Comparison of ENCODE assay signal across 8 cellular contexts in the genomic region with DNA sequence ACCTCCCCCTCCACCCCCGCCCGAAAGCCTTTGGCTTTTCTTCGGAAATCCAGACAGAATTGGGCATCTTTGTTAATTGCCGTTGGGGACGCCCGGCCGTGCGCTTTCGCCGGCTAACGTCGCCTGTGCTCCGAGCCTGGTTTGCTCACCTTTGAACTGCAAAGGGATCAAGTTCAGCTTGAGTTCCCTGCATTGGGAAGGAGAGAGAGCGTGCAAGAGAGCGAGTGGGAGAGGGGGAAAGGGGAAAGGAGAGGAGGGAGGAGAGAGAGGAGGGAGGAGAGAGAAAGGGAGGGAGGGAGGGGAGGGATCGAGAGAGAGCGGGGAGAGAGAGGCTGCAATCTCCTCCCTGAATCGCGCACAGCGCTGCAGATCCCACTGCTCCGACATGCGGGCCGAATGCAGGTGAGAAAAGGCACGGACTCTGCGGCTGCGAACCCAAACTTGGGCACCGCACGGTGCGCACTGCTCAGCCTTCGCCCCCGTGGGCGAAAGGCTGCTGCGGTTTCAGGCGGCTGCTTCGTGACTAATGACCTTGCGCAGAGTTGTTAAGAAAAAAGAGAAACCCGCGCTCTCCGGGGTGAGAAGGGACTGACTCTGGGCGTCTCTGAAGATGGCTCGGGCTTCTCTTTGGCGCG. TPM values are rescaled to one million over a fixed set of nuclear protein-coding genes. Genes with fewer than 3 reads are reported as not detected.
DNase-seq lines count a peak whose midpoint lies in the region; ATAC-seq lines count a peak whose summit lies in the region.

A gene with protein sequence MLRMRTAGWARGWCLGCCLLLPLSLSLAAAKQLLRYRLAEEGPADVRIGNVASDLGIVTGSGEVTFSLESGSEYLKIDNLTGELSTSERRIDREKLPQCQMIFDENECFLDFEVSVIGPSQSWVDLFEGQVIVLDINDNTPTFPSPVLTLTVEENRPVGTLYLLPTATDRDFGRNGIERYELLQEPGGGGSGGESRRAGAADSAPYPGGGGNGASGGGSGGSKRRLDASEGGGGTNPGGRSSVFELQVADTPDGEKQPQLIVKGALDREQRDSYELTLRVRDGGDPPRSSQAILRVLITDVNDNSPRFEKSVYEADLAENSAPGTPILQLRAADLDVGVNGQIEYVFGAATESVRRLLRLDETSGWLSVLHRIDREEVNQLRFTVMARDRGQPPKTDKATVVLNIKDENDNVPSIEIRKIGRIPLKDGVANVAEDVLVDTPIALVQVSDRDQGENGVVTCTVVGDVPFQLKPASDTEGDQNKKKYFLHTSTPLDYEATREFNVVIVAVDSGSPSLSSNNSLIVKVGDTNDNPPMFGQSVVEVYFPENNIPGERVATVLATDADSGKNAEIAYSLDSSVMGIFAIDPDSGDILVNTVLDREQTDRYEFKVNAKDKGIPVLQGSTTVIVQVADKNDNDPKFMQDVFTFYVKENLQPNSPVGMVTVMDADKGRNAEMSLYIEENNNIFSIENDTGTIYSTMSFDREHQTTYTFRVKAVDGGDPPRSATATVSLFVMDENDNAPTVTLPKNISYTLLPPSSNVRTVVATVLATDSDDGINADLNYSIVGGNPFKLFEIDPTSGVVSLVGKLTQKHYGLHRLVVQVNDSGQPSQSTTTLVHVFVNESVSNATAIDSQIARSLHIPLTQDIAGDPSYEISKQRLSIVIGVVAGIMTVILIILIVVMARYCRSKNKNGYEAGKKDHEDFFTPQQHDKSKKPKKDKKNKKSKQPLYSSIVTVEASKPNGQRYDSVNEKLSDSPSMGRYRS (N-terminal part only) (plus strand): TSS at position 349 of the 635 bp plus-strand sequence. CDS start 1,054 bp downstream, outside the sequence.

- intact Hi-C loops in posterior vena cava (cut with DNase I), result loop anchor here in 1 of 2 donors (10.0 kb wide), 1 partner anchor 145 kb away; no protein-coding TSS in a partner anchor

- no peaks in the 10 kb centered on the region for H3K9me3 ChIP-seq in MG63

- peak within 1 kb of the TSS; percentile 47 for H3K4me3 ChIP-seq in MG63

- peaks cover 7% of the 10 kb centered on the region; the same call in 1 of the 2 replicates for H3K27me3 ChIP-seq in MG63

- H3K36me3 ChIP-seq in MG63, result no peaks in the 10 kb centered on the region

- peak; percentile 37 for DNase-seq in EH (ENCODE audit: low read depth)
- DNase-seq in MG63, result no peak
- peak in 50 of 58 donors; percentile 18 to 83 (median 50) for DNase-seq in anterior cingulate cortex (lab: John Stamatoyannopoulos, UW)
- peak; percentile 54 for DNase-seq in hepatic stellate cell (ENCODE audit: low spot score)
- no peak for DNase-seq in posterior vena cava (ENCODE audit: low spot score)

- ATAC-seq in HG03175 (IDR thresholded peaks at IDR 0.05; ENCODE audit: unreplicated experiment) (no peak), HG02642 (IDR thresholded peaks at IDR 0.05; ENCODE audit: poor library complexity, unreplicated experiment) (no peak), GM21526 (IDR thresholded peaks at IDR 0.05; ENCODE audit: low FRiP score, unreplicated experiment) (no peak)

RNA-seq across cellular contexts. Expression of the gene that starts here (rescaled TPM):
- not detected in 2 replicates for total RNA-seq in MG63 (2014; rRNA removed; shearing (Covaris generic); ENCODE audit: low replicate concordance)
- total RNA-seq in posterior vena cava, result 100 to 1,000 TPM; 107 to 124 TPM

Comparison
In these comparisons a context has a peak if more than half of its experiments do, and no peak if none do; other contexts are left out.
1. RNA of the gene that starts here (total RNA-seq): 107 to 124 TPM in posterior vena cava; not detected in MG63; every median in the first group is over 100 times any median in the second.
2. DNase-seq: peak in EH (single experiment), anterior cingulate cortex (50 of 58) and hepatic stellate cell (single experiment); none in MG63 (single experiment) and posterior vena cava (single experiment).